Comparison of ENCODE assay signal across 16 cellular contexts in genomic region chr5:139457653-139458306, GRCh38. TPM values are rescaled to one million over a fixed set of nuclear protein-coding genes. Genes with fewer than 3 reads are reported as not detected.
DNase-seq lines count a peak whose midpoint lies in the region; ATAC-seq and TF ChIP-seq lines count a peak whose summit lies in the region.
"Had no signal": no experiment of that assay in that cellular context is flagged by ENCODE, and none has a peak within 500 bp of the region (broad histone marks: within the 10 kb centered on the region; RNA-seq: fewer than 3 reads in every experiment).

No MANE protein-coding gene starts in this region.

- H3K36me3 ChIP-seq in colonic mucosa, result no peaks in the 10 kb centered on the region
- H3K36me3 ChIP-seq: pancreas, transverse colon had no signal

- CTCF ChIA-PET in activated CD8-positive, alpha-beta memory T cell treated with anti-CD3 and anti-CD28 coated beads, Interleukin-2, amount 10 ng/mL, durations not matched to agents 7 days and 5 days (lab: Charles Lee), result interaction anchor here (0.7 to 2.4 kb wide), 22 partner anchors 9 to 308 kb away, joined by 3 to 17 read pairs (median 3); partner anchors contain the start of genes DNAJC18 and STING1

- H3K27me3 Mint-ChIP-seq in activated CD8-positive, alpha-beta memory T cell treated with anti-CD3 and anti-CD28 coated beads, Interleukin-2, amount 10 ng/mL, durations not matched to agents 7 days and 5 days, result no peaks in the 10 kb centered on the region
- no peaks in the 10 kb centered on the region for H3K27me3 Mint-ChIP-seq in activated T-helper 1 cell treated with anti-CD3 and anti-CD28 coated beads, Interleukin-12 subunit alpha, Interleukin-12 subunit beta, Interleukin-2, Interleukin-4 antibody, amounts not matched to agents 30 ng/mL and 10 ng/mL and 1 ng/mL, durations not matched to agents 14 hours and 24 hours and 36 hours (ENCODE audit: insufficient read depth)

- H3K4me3 ChIP-seq in colonic mucosa, result no peak overlapping the region
- H3K4me3 ChIP-seq: GM23248, pancreas, transverse colon had no signal

- no peak overlapping the region for H3K27ac ChIP-seq in colonic mucosa
- H3K27ac ChIP-seq: pancreas had no signal

- ATAC-seq in activated CD8-positive, alpha-beta memory T cell treated with anti-CD3 and anti-CD28 coated beads, Interleukin-2, amount 10 ng/mL, durations not matched to agents 7 days and 5 days, result peak; percentile 8
- ATAC-seq in HG02623 (IDR thresholded peaks at IDR 0.05; ENCODE audit: unreplicated experiment), result peak; percentile 35
- ATAC-seq: pancreas had no signal

- no peaks in the 10 kb centered on the region for H3K36me3 Mint-ChIP-seq in activated CD8-positive, alpha-beta memory T cell treated with anti-CD3 and anti-CD28 coated beads, Interleukin-2, amount 10 ng/mL, durations not matched to agents 7 days and 5 days
- no peaks in the 10 kb centered on the region for H3K36me3 Mint-ChIP-seq in activated T-helper 1 cell treated with anti-CD3 and anti-CD28 coated beads, Interleukin-12 subunit alpha, Interleukin-12 subunit beta, Interleukin-2, Interleukin-4 antibody, amounts not matched to agents 30 ng/mL and 10 ng/mL and 1 ng/mL, durations not matched to agents 14 hours and 24 hours and 36 hours (ENCODE audit: low read depth)

- H3K9ac ChIP-seq in colonic mucosa (ENCODE audit: low read depth in 2 of 2, low read length in 2 of 2), result no peak overlapping the region
- H3K9ac ChIP-seq: GM23248 had no signal

- H3K4me1 Mint-ChIP-seq in activated CD8-positive, alpha-beta memory T cell treated with anti-CD3 and anti-CD28 coated beads, Interleukin-2, amount 10 ng/mL, durations not matched to agents 7 days and 5 days, result peaks cover 66% of the 10 kb centered on the region
- H3K4me1 Mint-ChIP-seq in activated T-helper 1 cell treated with anti-CD3 and anti-CD28 coated beads, Interleukin-12 subunit alpha, Interleukin-12 subunit beta, Interleukin-2, Interleukin-4 antibody, amounts not matched to agents 30 ng/mL and 10 ng/mL and 1 ng/mL, durations not matched to agents 14 hours and 24 hours and 36 hours (ENCODE audit: low read depth), result peaks cover 76% of the 10 kb centered on the region

- no peaks in the 10 kb centered on the region for H3K27me3 ChIP-seq in colonic mucosa
- H3K27me3 ChIP-seq: brain microvascular endothelial cell, pancreas, transverse colon had no signal

- peak overlapping the region; percentile 86 for H3K27ac Mint-ChIP-seq in activated CD8-positive, alpha-beta memory T cell treated with anti-CD3 and anti-CD28 coated beads, Interleukin-2, amount 10 ng/mL, durations not matched to agents 7 days and 5 days
- H3K27ac Mint-ChIP-seq in activated T-helper 1 cell treated with anti-CD3 and anti-CD28 coated beads, Interleukin-12 subunit alpha, Interleukin-12 subunit beta, Interleukin-2, Interleukin-4 antibody, amounts not matched to agents 30 ng/mL and 10 ng/mL and 1 ng/mL, durations not matched to agents 14 hours and 24 hours and 36 hours, result peak overlapping the region; percentile 99

- TF ChIP-seq CTCF in colonic mucosa (IDR thresholded peaks at IDR 0.05), result no peak

- no peaks in the 10 kb centered on the region for H3K9me3 ChIP-seq in colonic mucosa
- H3K9me3 ChIP-seq: pancreas, transverse colon had no signal

- no peak overlapping the region for H3K4me3 Mint-ChIP-seq in activated CD8-positive, alpha-beta memory T cell treated with anti-CD3 and anti-CD28 coated beads, Interleukin-2, amount 10 ng/mL, durations not matched to agents 7 days and 5 days
- no peak overlapping the region for H3K4me3 Mint-ChIP-seq in activated T-helper 1 cell treated with anti-CD3 and anti-CD28 coated beads, Interleukin-12 subunit alpha, Interleukin-12 subunit beta, Interleukin-2, Interleukin-4 antibody, amounts not matched to agents 30 ng/mL and 10 ng/mL and 1 ng/mL, durations not matched to agents 14 hours and 24 hours and 36 hours

- DNase-seq in activated CD8-positive, alpha-beta memory T cell treated with anti-CD3 and anti-CD28 coated beads, Interleukin-2, amount 10 ng/mL, durations not matched to agents 7 days and 5 days, result peak; percentile 80
- no peak for DNase-seq in activated CD8-positive, alpha-beta memory T cell treated with anti-CD3 and anti-CD28 coated beads, Interleukin-2, amount 50 U/mL, for 4 hours
- no peak for DNase-seq in activated T-helper 1 cell treated with anti-CD3 and anti-CD28 coated beads, Interleukin-12 subunit alpha, Interleukin-12 subunit beta, Interleukin-2, Interleukin-4 antibody, amounts not matched to agents 30 ng/mL and 10 ng/mL and 1 ng/mL, durations not matched to agents 14 hours and 24 hours and 36 hours (ENCODE audit: low spot score)
- peak; percentile 67 for DNase-seq in stimulated activated CD8-positive, alpha-beta memory T cell treated with anti-CD3 and anti-CD28 coated beads, Interleukin-4, amount 100 ng/mL, for 48 hours
- DNase-seq in EL (no peak), colonic mucosa (no peak), DMS53 treated with DMSO at 0.1 percent for 48 hours (lab: John Stamatoyannopoulos, UW; ENCODE audit: unreplicated experiment) (no peak)
- DNase-seq: brain microvascular endothelial cell, foreskin melanocyte, GM23248, NCI-H2081, pancreas, SHP77 treated with DMSO at 0.1 percent for 48 hours, transverse colon had no signal

- intact Hi-C loops in activated T-helper 1 cell treated with anti-CD3 and anti-CD28 coated beads, Interleukin-12 subunit alpha, Interleukin-12 subunit beta, Interleukin-2, Interleukin-4 antibody, amounts not matched to agents 30 ng/mL and 10 ng/mL and 1 ng/mL, durations not matched to agents 14 hours and 24 hours and 36 hours (cut with micrococcal nuclease), result loop anchor here (1.0 kb wide), 1 partner anchor 180 kb away; no protein-coding TSS in a partner anchor
- intact Hi-C loops in colonic mucosa (cut with DNase I), result no loop called here

- H3K9me3 Mint-ChIP-seq in activated CD8-positive, alpha-beta memory T cell treated with anti-CD3 and anti-CD28 coated beads, Interleukin-2, amount 10 ng/mL, durations not matched to agents 7 days and 5 days (ENCODE audit: low read depth), result no peaks in the 10 kb centered on the region
- H3K9me3 Mint-ChIP-seq in activated T-helper 1 cell treated with anti-CD3 and anti-CD28 coated beads, Interleukin-12 subunit alpha, Interleukin-12 subunit beta, Interleukin-2, Interleukin-4 antibody, amounts not matched to agents 30 ng/mL and 10 ng/mL and 1 ng/mL, durations not matched to agents 14 hours and 24 hours and 36 hours, result peaks cover 6% of the 10 kb centered on the region

- H3K4me1 ChIP-seq in colonic mucosa, result peaks cover 11% of the 10 kb centered on the region
- H3K4me1 ChIP-seq: pancreas had no signal

RNA-seq across cellular contexts. Expression of gene ECSCR, which starts 4.8 kb away (rescaled TPM):
- under 1 TPM; 0.28 to 0.29 TPM for total RNA-seq in activated CD8-positive, alpha-beta memory T cell treated with anti-CD3 and anti-CD28 coated beads, Interleukin-2, amount 10 ng/mL, durations not matched to agents 7 days and 5 days
- total RNA-seq in activated T-helper 1 cell treated with anti-CD3 and anti-CD28 coated beads, Interleukin-12 subunit alpha, Interleukin-12 subunit beta, Interleukin-2, Interleukin-4 antibody, amounts not matched to agents 30 ng/mL and 10 ng/mL and 1 ng/mL, durations not matched to agents 14 hours and 24 hours and 36 hours, result 1.3 and 1.4 TPM in 2 replicates
- 1 to 10 TPM; 2.2 to 7.4 TPM for total RNA-seq in colonic mucosa
- total RNA-seq: GM23248 had no signal

RNA-seq across cellular contexts. Expression of gene SMIM33, which starts 13.0 kb away (rescaled TPM):
- under 1 TPM; 0.07 to 0.26 TPM for total RNA-seq in activated CD8-positive, alpha-beta memory T cell treated with anti-CD3 and anti-CD28 coated beads, Interleukin-2, amount 10 ng/mL, durations not matched to agents 7 days and 5 days
- 0.29 and 0.39 TPM in 2 replicates for total RNA-seq in activated T-helper 1 cell treated with anti-CD3 and anti-CD28 coated beads, Interleukin-12 subunit alpha, Interleukin-12 subunit beta, Interleukin-2, Interleukin-4 antibody, amounts not matched to agents 30 ng/mL and 10 ng/mL and 1 ng/mL, durations not matched to agents 14 hours and 24 hours and 36 hours
- total RNA-seq in colonic mucosa, result 1 to 10 TPM; 3.4 to 5.9 TPM
- total RNA-seq: A673, GM23248, pancreas had no signal

RNA-seq across cellular contexts. Expression of gene DNAJC18, which starts 18.5 kb away (rescaled TPM):
- 10 to 100 TPM in 1 of 2 experiments, 1 to 10 TPM in 1; 9.2 to 25.7 TPM for total RNA-seq in activated CD8-positive, alpha-beta memory T cell treated with anti-CD3 and anti-CD28 coated beads, Interleukin-2, amount 10 ng/mL, durations not matched to agents 7 days and 5 days
- 30.0 and 36.3 TPM in 2 replicates for total RNA-seq in activated T-helper 1 cell treated with anti-CD3 and anti-CD28 coated beads, Interleukin-12 subunit alpha, Interleukin-12 subunit beta, Interleukin-2, Interleukin-4 antibody, amounts not matched to agents 30 ng/mL and 10 ng/mL and 1 ng/mL, durations not matched to agents 14 hours and 24 hours and 36 hours
- total RNA-seq in colonic mucosa, result 1 to 10 TPM; 3.6 to 5.7 TPM

RNA-seq across cellular contexts. Expression of gene STING1, which starts 24.8 kb away (rescaled TPM):
- total RNA-seq in activated CD8-positive, alpha-beta memory T cell treated with anti-CD3 and anti-CD28 coated beads, Interleukin-2, amount 10 ng/mL, durations not matched to agents 7 days and 5 days, result 100 to 1,000 TPM; 103 to 115 TPM
- total RNA-seq in activated T-helper 1 cell treated with anti-CD3 and anti-CD28 coated beads, Interleukin-12 subunit alpha, Interleukin-12 subunit beta, Interleukin-2, Interleukin-4 antibody, amounts not matched to agents 30 ng/mL and 10 ng/mL and 1 ng/mL, durations not matched to agents 14 hours and 24 hours and 36 hours, result 213 and 226 TPM in 2 replicates
- total RNA-seq in colonic mucosa, result 10 to 100 TPM; 49.0 to 49.2 TPM

RNA-seq across cellular contexts. Expression of gene SPATA24, which starts 53.9 kb away (rescaled TPM):
- 1 to 10 TPM; 5.8 to 6.2 TPM for total RNA-seq in activated CD8-positive, alpha-beta memory T cell treated with anti-CD3 and anti-CD28 coated beads, Interleukin-2, amount 10 ng/mL, durations not matched to agents 7 days and 5 days
- total RNA-seq in activated T-helper 1 cell treated with anti-CD3 and anti-CD28 coated beads, Interleukin-12 subunit alpha, Interleukin-12 subunit beta, Interleukin-2, Interleukin-4 antibody, amounts not matched to agents 30 ng/mL and 10 ng/mL and 1 ng/mL, durations not matched to agents 14 hours and 24 hours and 36 hours, result 4.1 and 5.3 TPM in 2 replicates
- total RNA-seq in colonic mucosa, result 1 to 10 TPM; 2.9 to 3.9 TPM

Comparison
In these comparisons a context has a peak if more than half of its experiments do, and no peak if none do; other contexts are left out.
1. DNase-seq: peak in activated CD8-positive, alpha-beta memory T cell treated with anti-CD3 and anti-CD28 coated beads, Interleukin-2, amount 10 ng/mL, durations not matched to agents 7 days and 5 days (single experiment) and stimulated activated CD8-positive, alpha-beta memory T cell treated with anti-CD3 and anti-CD28 coated beads, Interleukin-4, amount 100 ng/mL, for 48 hours (single experiment); none in activated CD8-positive, alpha-beta memory T cell treated with anti-CD3 and anti-CD28 coated beads, Interleukin-2, amount 50 U/mL, for 4 hours (single experiment), activated T-helper 1 cell treated with anti-CD3 and anti-CD28 coated beads, Interleukin-12 subunit alpha, Interleukin-12 subunit beta, Interleukin-2, Interleukin-4 antibody, amounts not matched to agents 30 ng/mL and 10 ng/mL and 1 ng/mL, durations not matched to agents 14 hours and 24 hours and 36 hours (single experiment), EL (single experiment), colonic mucosa (single experiment) and DMS53 treated with DMSO at 0.1 percent for 48 hours (single experiment).